ENCODE assay signal across 8 cellular contexts in the genomic region with DNA sequence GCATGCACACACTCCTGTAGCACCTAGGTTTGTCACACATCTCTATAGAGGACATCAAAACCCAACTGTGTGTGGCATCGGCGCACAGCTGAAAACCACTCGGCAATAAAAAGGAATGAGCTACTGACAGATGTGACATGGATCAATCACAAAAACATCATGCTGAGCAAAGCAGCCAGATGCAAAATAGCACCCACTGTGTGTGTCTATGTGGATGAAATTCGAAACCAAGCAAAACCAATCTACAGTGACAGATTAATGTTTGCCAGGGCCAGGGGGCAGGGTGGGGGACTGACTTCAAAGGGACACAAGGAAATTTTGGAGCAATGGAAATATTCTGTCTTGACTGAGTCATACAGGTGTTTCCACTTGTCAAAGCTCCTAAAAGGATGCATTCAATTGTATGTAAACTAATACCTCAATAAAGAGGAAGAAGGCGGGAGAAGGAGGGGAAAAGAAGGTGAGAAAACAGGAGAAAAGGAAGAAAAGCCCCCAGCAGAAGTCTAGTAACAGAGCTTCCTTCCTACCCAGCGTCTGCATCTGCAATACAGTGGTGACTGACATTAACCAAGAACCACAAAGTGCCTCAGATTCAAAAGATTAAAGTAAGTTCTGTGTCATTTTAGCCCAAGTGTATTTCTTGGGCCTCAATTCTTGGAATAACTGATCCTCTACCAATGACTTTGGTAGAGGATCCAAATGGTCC. TPM values are rescaled to one million over a fixed set of nuclear protein-coding genes. Genes with fewer than 3 reads are reported as not detected.
DNase-seq lines count a peak whose midpoint lies in the region; ATAC-seq, FAIRE-seq and TF ChIP-seq lines count a peak whose summit lies in the region.

No MANE protein-coding gene starts in this region.

- no peaks in the 10 kb centered on the region for H3K9me3 Mint-ChIP-seq in Calu3 (ENCODE audit: low read depth, unreplicated experiment)

- CTCF ChIA-PET in Calu3 (lab: Charles Lee) = interaction anchor here (0.7 to 3.0 kb wide), 6 partner anchors 14 to 1086 kb away, joined by 3 to 9 read pairs (median 4); partner anchors contain the start of gene PACSIN2

- no TSS peak for BruUV-seq in Calu3 (replicated peaks; lab: Mats Ljungman, UMichigan)

- intact Hi-C loops in Calu3 (cut with micrococcal nuclease; ENCODE audit: unreplicated experiment) = no loop called here

- H3K36me3 Mint-ChIP-seq in Calu3 (ENCODE audit: insufficient read depth, unreplicated experiment) = peaks cover 92% of the 10 kb centered on the region

- peak overlapping the region; percentile 4 for H3K4me3 Mint-ChIP-seq in Calu3 (ENCODE audit: low read depth, unreplicated experiment)

- TF ChIP-seq CTCF in Calu3 (IDR thresholded peaks at IDR 0.05; ENCODE audit: unreplicated experiment) = no peak
- no peak for TF ChIP-seq CTCF in VCaP (conservative IDR thresholded peaks at IDR 0.05)
- no peak for TF ChIP-seq CTCF in D721Med (IDR thresholded peaks at IDR 0.05; ENCODE audit: insufficient read depth, missing control alignments)

- FAIRE-seq in D721Med (lab: Jason Lieb, UNC) = no peak

- H3K4me1 Mint-ChIP-seq in Calu3 (ENCODE audit: low read depth, unreplicated experiment) = peaks cover 85% of the 10 kb centered on the region

- H3K27ac Mint-ChIP-seq in Calu3 (ENCODE audit: unreplicated experiment) = peak overlapping the region; percentile 80

- DNase-seq in Calu3 (peak; percentile 78), islet precursor cell (peak; percentile 50), D721Med (ENCODE audit: insufficient read length, low spot score) (no peak), hypothalamus (lab: John Stamatoyannopoulos, UW) (no peak)
- no peak for DNase-seq in activated effector memory CD4-positive, alpha-beta T cell treated with Interleukin-2 at 50 U/mL for 16 hours

- H3K27ac ChIP-seq in VCaP = peak overlapping the region; percentile 93

- peak; percentile 49 for ATAC-seq in HG02763 (IDR thresholded peaks at IDR 0.05; ENCODE audit: unreplicated experiment)
- ATAC-seq in GM18511 (IDR thresholded peaks at IDR 0.05; ENCODE audit: unreplicated experiment) = no peak

- H3K27me3 Mint-ChIP-seq in Calu3 (ENCODE audit: unreplicated experiment) = no peaks in the 10 kb centered on the region

RNA-seq across cellular contexts. Expression of gene PACSIN2, which starts 49.8 kb away (rescaled TPM):
- total RNA-seq in Calu3 (2022) = 224 and 230 TPM in 2 replicates

Comparison
In these comparisons a context has a peak if more than half of its experiments do, and no peak if none do; other contexts are left out.
1. DNase-seq: peak in Calu3 (single experiment) and islet precursor cell (single experiment); none in D721Med (single experiment), activated effector memory CD4-positive, alpha-beta T cell treated with Interleukin-2 at 50 U/mL for 16 hours (single experiment) and hypothalamus (0 of 51).